Comparison of ENCODE assay signal across 11 cellular contexts in the genomic region with DNA sequence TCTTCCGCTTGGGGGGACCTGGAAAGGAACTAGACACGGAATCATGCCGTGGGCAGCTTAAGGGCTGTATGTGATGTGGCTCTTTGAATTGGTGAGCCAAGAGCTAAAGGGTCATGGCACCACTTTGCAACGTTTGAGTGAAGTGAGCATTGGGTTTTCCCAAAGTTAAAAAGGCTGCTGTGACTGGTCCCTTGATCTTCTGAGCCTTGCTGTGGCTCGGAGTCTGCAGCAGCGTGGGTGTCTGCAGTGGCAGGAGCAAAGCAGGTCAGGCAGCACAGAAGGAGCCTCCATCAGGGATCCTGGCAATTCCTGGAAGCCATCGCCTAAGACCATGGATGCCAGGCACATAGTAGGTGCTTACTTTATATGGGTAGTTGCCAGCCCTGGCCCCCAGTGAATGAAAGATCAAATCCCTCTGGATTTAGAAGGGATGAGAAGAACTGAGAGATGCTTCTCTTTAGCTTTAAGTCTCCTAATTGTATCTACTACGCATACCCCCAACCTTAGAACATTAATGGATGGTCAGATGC. TPM values are rescaled to one million over a fixed set of nuclear protein-coding genes. Genes with fewer than 3 reads are reported as not detected.
A peak's percentile ranks its signal among the peaks of the same experiment; 100 is the strongest.
DNase-seq lines count a peak whose midpoint lies in the region; ATAC-seq, FAIRE-seq and TF ChIP-seq lines count a peak whose summit lies in the region.
"Had no signal": no experiment of that assay in that cellular context is flagged by ENCODE, and none has a peak within 500 bp of the region (broad histone marks: within the 10 kb centered on the region; RNA-seq: fewer than 3 reads in every experiment).

No MANE protein-coding gene starts in this region.

- H3K9me3 ChIP-seq in Panc1 (ENCODE audit: control insufficient read depth, insufficient read depth, low read depth, low read length): no peaks in the 10 kb centered on the region
- H3K9me3 ChIP-seq in skeletal muscle satellite cell (replicated peaks; ENCODE audit: low read length): no peaks in the 10 kb centered on the region

- no peaks in the 10 kb centered on the region for H3K9me3 Mint-ChIP-seq in activated CD4-positive, alpha-beta T cell treated with anti-CD3 and anti-CD28 coated beads for 36 hours (ENCODE audit: low read depth)

- peak overlapping the region; percentile 76 for H3K27ac Mint-ChIP-seq in activated CD4-positive, alpha-beta T cell treated with anti-CD3 and anti-CD28 coated beads for 36 hours

- peaks cover 38% of the 10 kb centered on the region for H3K4me1 Mint-ChIP-seq in activated CD4-positive, alpha-beta T cell treated with anti-CD3 and anti-CD28 coated beads for 36 hours

- no peak for TF ChIP-seq CTCF in Panc1 (IDR thresholded peaks at IDR 0.05)
- TF ChIP-seq CTCF in bronchial epithelial cell (IDR thresholded peaks at IDR 0.05; ENCODE audit: insufficient read depth, low read length, severe bottlenecking): no peak

- H3K4me3 ChIP-seq in Panc1 (ENCODE audit: low read depth in 2 of 2, low read length in 2 of 2) (0 out of 4 replicates have a peak overlapping the region, but pooled peaks of 1 of the 2 experiments have one; percentile 91), bronchial epithelial cell (ENCODE audit: low read depth, low read length) (peak overlapping the region; percentile 63), skeletal muscle satellite cell (ENCODE audit: low read length) (no peak overlapping the region)
- H3K4me3 ChIP-seq: lung had no signal

- H3K4me2 ChIP-seq in skeletal muscle satellite cell (ENCODE audit: low read length): peak overlapping the region; percentile 99

- no peak overlapping the region for H3K9ac ChIP-seq in skeletal muscle satellite cell (ENCODE audit: low read depth, low read length)

- DNase-seq in activated CD4-positive, alpha-beta T cell treated with anti-CD3 and anti-CD28 coated beads for 36 hours: peak; percentile 59
- no peak for DNase-seq in activated CD4-positive, alpha-beta T cell treated with anti-CD3 and anti-CD28 coated beads for 1 hour
- DNase-seq in Panc1 (ENCODE audit: low read depth, low spot score) (no peak), bronchial epithelial cell (ENCODE audit: low read depth) (no peak), cerebellum (ENCODE audit: low spot score) (no peak), D341Med (ENCODE audit: low spot score) (no peak), head of caudate nucleus (no peak)
- DNase-seq: activated gamma-delta T cell treated with Interleukin-2 at 50 U/mL for 16 hours, SIG-M5 had no signal

- in situ Hi-C loops in Panc1 (cut with HindIII; ENCODE audit: low pct_unique_long_range_greater_than_20kb, low sequenced_read_pairs): no loop called here

- CTCF ChIA-PET in activated CD4-positive, alpha-beta T cell treated with anti-CD3 and anti-CD28 coated beads for 36 hours (lab: Charles Lee): interaction anchor here (0.6 to 1.9 kb wide), 5 partner anchors 8 to 49 kb away, joined by 3 to 7 read pairs (median 4); no protein-coding TSS in a partner anchor
- CTCF ChIA-PET in Panc1 (lab: Charles Lee): no interaction called here

- intact Hi-C loops in activated CD4-positive, alpha-beta T cell treated with anti-CD3 and anti-CD28 coated beads for 36 hours (cut with DNase I, micrococcal nuclease): loop anchor here in 1 of 2 experiments (5.0 kb wide), 2 partner anchors 145 to 1715 kb away; no protein-coding TSS in a partner anchor
- intact Hi-C loops in Panc1 (cut with micrococcal nuclease; ENCODE audit: unreplicated experiment) (no loop called here), head of caudate nucleus (cut with DNase I) (no loop called here)

- H3K27me3 Mint-ChIP-seq in activated CD4-positive, alpha-beta T cell treated with anti-CD3 and anti-CD28 coated beads for 36 hours: no peaks in the 10 kb centered on the region

- FAIRE-seq in bronchial epithelial cell (lab: Jason Lieb, UNC): no peak

- H3K4me1 ChIP-seq in Panc1 (ENCODE audit: control insufficient read depth, insufficient read depth, low read length): peaks cover 12% of the 10 kb centered on the region
- H3K4me1 ChIP-seq in skeletal muscle satellite cell (ENCODE audit: control insufficient read depth, insufficient read depth, low read length): peaks cover 14% of the 10 kb centered on the region

- peak overlapping the region; percentile 41 for H3K27ac ChIP-seq in Panc1 (ENCODE audit: low read length)

- ATAC-seq in activated CD4-positive, alpha-beta T cell treated with anti-CD3 and anti-CD28 coated beads for 36 hours: peak; percentile 39
- ATAC-seq in Panc1: no peak

- H3K4me3 Mint-ChIP-seq in activated CD4-positive, alpha-beta T cell treated with anti-CD3 and anti-CD28 coated beads for 36 hours: peak overlapping the region; percentile 92

- POLR2A ChIA-PET in activated CD4-positive, alpha-beta T cell treated with anti-CD3 and anti-CD28 coated beads for 36 hours (lab: Charles Lee): no interaction called here
- POLR2A ChIA-PET in Panc1 (lab: Charles Lee): no interaction called here

- H3K36me3 ChIP-seq in Panc1 (ENCODE audit: control insufficient read depth, insufficient read depth, low read length): no peaks in the 10 kb centered on the region; the same call in 1 of the 2 replicates
- no peaks in the 10 kb centered on the region for H3K36me3 ChIP-seq in bronchial epithelial cell (ENCODE audit: control insufficient read depth, insufficient read depth, low read length)
- H3K36me3 ChIP-seq in skeletal muscle satellite cell (ENCODE audit: insufficient read depth, low read length): no peaks in the 10 kb centered on the region

- no TSS peak for BruUV-seq in Panc1 (replicated peaks; lab: Mats Ljungman, UMichigan)

- H3K36me3 Mint-ChIP-seq in activated CD4-positive, alpha-beta T cell treated with anti-CD3 and anti-CD28 coated beads for 36 hours (ENCODE audit: low read depth): peaks cover under 1% of the 10 kb centered on the region

- H3K27me3 ChIP-seq in Panc1 (ENCODE audit: control insufficient read depth, insufficient read depth, low read length) (no peaks in the 10 kb centered on the region), bronchial epithelial cell (ENCODE audit: control insufficient read depth, insufficient read depth, low read length) (no peaks in the 10 kb centered on the region), skeletal muscle satellite cell (ENCODE audit: control insufficient read depth, insufficient read depth, low read length) (no peaks in the 10 kb centered on the region)

RNA-seq across cellular contexts. Expression of a gene that starts 1.8 kb away (rescaled TPM):
- 10 to 100 TPM; 38.2 to 40.1 TPM for total RNA-seq in activated CD4-positive, alpha-beta T cell treated with anti-CD3 and anti-CD28 coated beads for 36 hours
- total RNA-seq in Panc1 (2021; ENCODE audit: unreplicated experiment) (31.0 TPM), bronchial epithelial cell (49.2 and 58.4 TPM in 2 replicates), cerebellum (20.3 TPM)
- polyA plus RNA-seq in Panc1 (2012; ENCODE audit: insufficient read length): 29.2 TPM
- total RNA-seq in skeletal muscle satellite cell (2012; rRNA removed): 38.0 and 49.8 TPM in 2 replicates
